In the genomic region with DNA sequence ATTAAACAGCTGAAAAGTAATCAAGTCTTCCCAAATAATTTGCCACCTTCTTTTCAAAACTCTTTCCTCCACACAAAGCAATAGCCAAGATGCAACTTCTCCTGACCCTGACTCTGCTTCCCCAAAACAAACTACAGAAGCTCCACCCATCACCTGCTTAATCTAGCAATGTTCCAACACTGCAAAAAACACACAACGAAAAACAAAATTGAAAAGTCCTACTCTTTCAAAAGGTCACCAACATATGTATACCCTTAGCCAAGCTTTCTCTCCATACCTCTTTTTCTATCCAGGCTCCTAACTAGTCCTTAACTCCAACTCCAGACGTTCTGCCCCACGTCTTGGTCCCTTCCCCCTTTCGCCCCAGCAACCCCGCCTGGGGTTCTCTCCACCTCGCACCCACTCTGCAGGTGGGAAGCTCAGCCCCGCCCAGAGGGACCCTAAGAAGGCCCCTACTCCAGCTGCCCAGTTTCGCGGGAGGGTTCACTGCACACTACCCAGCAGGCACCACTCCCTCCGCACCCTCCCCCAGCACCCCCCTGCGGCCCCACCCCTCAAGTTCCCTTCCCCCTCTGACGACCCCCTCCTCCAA, we compare ENCODE assay signal across 8 cellular contexts. TPM values are rescaled to one million over a fixed set of nuclear protein-coding genes. Genes with fewer than 3 reads are reported as not detected.
DNase-seq lines count a peak whose midpoint lies in the region; ATAC-seq and TF ChIP-seq lines count a peak whose summit lies in the region.

No MANE protein-coding gene starts in this region.

- H3K4me3 Mint-ChIP-seq in activated CD4-positive, alpha-beta T cell treated with anti-CD3 and anti-CD28 coated beads for 36 hours = peak overlapping the region; percentile 94
- peak overlapping the region; percentile 87 for H3K4me3 Mint-ChIP-seq in natural killer cell

- H3K27me3 ChIP-seq in ACC112 (ENCODE audit: insufficient read depth, low read length) (peaks cover 6% of the 10 kb centered on the region), HL-60 (ENCODE audit: insufficient read depth, poor library complexity, severe bottlenecking) (no peaks in the 10 kb centered on the region), upper lobe of right lung (no peaks in the 10 kb centered on the region)

- no peaks in the 10 kb centered on the region for H3K27me3 Mint-ChIP-seq in activated CD4-positive, alpha-beta T cell treated with anti-CD3 and anti-CD28 coated beads for 36 hours
- H3K27me3 Mint-ChIP-seq in natural killer cell (ENCODE audit: low read depth in 2 of 2) = peaks cover 6 to 11% of the 10 kb centered on the region in 2 donors

- H2AFZ ChIP-seq in ACC112 (ENCODE audit: low read length, unreplicated experiment) = no peak overlapping the region

- peaks cover 56% of the 10 kb centered on the region for H3K4me1 Mint-ChIP-seq in activated CD4-positive, alpha-beta T cell treated with anti-CD3 and anti-CD28 coated beads for 36 hours
- H3K4me1 Mint-ChIP-seq in natural killer cell = peaks cover 62 to 64% of the 10 kb centered on the region in 2 donors

- peak overlapping the region; percentile 86 for H3K27ac Mint-ChIP-seq in activated CD4-positive, alpha-beta T cell treated with anti-CD3 and anti-CD28 coated beads for 36 hours
- H3K27ac Mint-ChIP-seq in natural killer cell = peak overlapping the region; percentile 95 to 100

- POLR2A ChIA-PET in activated CD4-positive, alpha-beta T cell treated with anti-CD3 and anti-CD28 coated beads for 36 hours (lab: Charles Lee) = interaction anchor here (0.6 to 0.8 kb wide), 2 partner anchors 8 to 79 kb away, joined by 3 read pairs; no protein-coding TSS in a partner anchor

- CTCF ChIA-PET in activated CD4-positive, alpha-beta T cell treated with anti-CD3 and anti-CD28 coated beads for 36 hours (lab: Charles Lee) = interaction anchor here (0.7 to 1.8 kb wide), 5 partner anchors 27 to 291 kb away, joined by 3 to 6 read pairs (median 3); a partner anchor contains a TSS

- TF ChIP-seq CTCF in HL-60 (IDR thresholded peaks at IDR 0.05; ENCODE audit: insufficient read depth, low read length) (no peak), natural killer cell (IDR thresholded peaks at IDR 0.05) (no peak), upper lobe of right lung (IDR thresholded peaks at IDR 0.05) (no peak)

- peak overlapping the region; percentile 99 for H3K4me3 ChIP-seq in ACC112 (ENCODE audit: low read depth, low read length)
- H3K4me3 ChIP-seq in HL-60 (replicated peaks; ENCODE audit: insufficient read depth, low read length) = peak overlapping the region; percentile 93
- peak overlapping the region; percentile 98 for H3K4me3 ChIP-seq in upper lobe of right lung

- H3K4me1 ChIP-seq in ACC112 (ENCODE audit: control insufficient read depth, insufficient read depth, low read length, unreplicated experiment) = peaks cover 30% of the 10 kb centered on the region
- peaks cover 22% of the 10 kb centered on the region for H3K4me1 ChIP-seq in upper lobe of right lung

- peak overlapping the region; percentile 74; the same call in 1 of the 2 replicates for H3K27ac ChIP-seq in ACC112 (ENCODE audit: low read depth, low read length)
- H3K27ac ChIP-seq in HL-60 (replicated peaks) = peak overlapping the region; percentile 99
- H3K27ac ChIP-seq in epithelial cell of prostate = peak overlapping the region; percentile 79
- peak overlapping the region; percentile 88 for H3K27ac ChIP-seq in upper lobe of right lung

- ATAC-seq in GM19023 (IDR thresholded peaks at IDR 0.05; ENCODE audit: unreplicated experiment) = peak; percentile 10
- ATAC-seq in activated CD4-positive, alpha-beta T cell treated with anti-CD3 and anti-CD28 coated beads for 36 hours = peak; percentile 23
- ATAC-seq in natural killer cell = no peak
- peak; percentile 27 for ATAC-seq in upper lobe of right lung
- no peak for ATAC-seq in HG03469 (IDR thresholded peaks at IDR 0.05; ENCODE audit: unreplicated experiment)

- peaks cover 57% of the 10 kb centered on the region for H3K79me2 ChIP-seq in ACC112 (ENCODE audit: control insufficient read depth, insufficient read depth, low read length, unreplicated experiment)

- peaks cover 8% of the 10 kb centered on the region for H3K9me3 Mint-ChIP-seq in activated CD4-positive, alpha-beta T cell treated with anti-CD3 and anti-CD28 coated beads for 36 hours (ENCODE audit: low read depth)
- peaks cover 0 to 2% of the 10 kb centered on the region in 2 donors for H3K9me3 Mint-ChIP-seq in natural killer cell

- H3K36me3 ChIP-seq in ACC112 (ENCODE audit: insufficient read depth, low read length) (peaks cover 12% of the 10 kb centered on the region), upper lobe of right lung (no peaks in the 10 kb centered on the region)

- no peaks in the 10 kb centered on the region for H3K9me3 ChIP-seq in upper lobe of right lung

- peak in 1 of 2 experiments; percentile 43 for DNase-seq in HL-60 (ENCODE audit: low read depth in 1 of 2, low spot score in 1 of 2)
- peak; percentile 57 for DNase-seq in activated CD4-positive, alpha-beta T cell treated with anti-CD3 and anti-CD28 coated beads for 36 hours
- DNase-seq in epithelial cell of prostate (ENCODE audit: low read depth, low spot score) = no peak
- peak; percentile 19 for DNase-seq in natural killer cell
- peak; percentile 71 for DNase-seq in upper lobe of right lung

- H3K36me3 Mint-ChIP-seq in activated CD4-positive, alpha-beta T cell treated with anti-CD3 and anti-CD28 coated beads for 36 hours (ENCODE audit: low read depth) = peaks cover 45% of the 10 kb centered on the region
- H3K36me3 Mint-ChIP-seq in natural killer cell = no peaks in the 10 kb centered on the region

- intact Hi-C loops in activated CD4-positive, alpha-beta T cell treated with anti-CD3 and anti-CD28 coated beads for 36 hours (cut with DNase I, micrococcal nuclease) = loop anchor here (1.0 to 5.0 kb wide), 11 partner anchors 81 to 684 kb away; a partner anchor contains a TSS
- intact Hi-C loops in natural killer cell (cut with micrococcal nuclease) (loop anchor here (5.0 kb wide), 1 partner anchor 191 kb away; no protein-coding TSS in a partner anchor), upper lobe of right lung (cut with DNase I) (no loop called here)

RNA-seq across cellular contexts. Expression of a gene that starts 0.7 kb away (rescaled TPM):
- total RNA-seq in activated CD4-positive, alpha-beta T cell treated with anti-CD3 and anti-CD28 coated beads for 36 hours = 100 to 1,000 TPM; 179 to 254 TPM
- total RNA-seq in natural killer cell (10 to 100 TPM; 88.8 to 92.6 (median 88.9) TPM), upper lobe of right lung (84.8 TPM)

Comparison
In these comparisons a context has a peak if more than half of its experiments do, and no peak if none do; other contexts are left out.
1. ATAC-seq: peak in GM19023 (single experiment), activated CD4-positive, alpha-beta T cell treated with anti-CD3 and anti-CD28 coated beads for 36 hours (single experiment) and upper lobe of right lung (single experiment); none in natural killer cell (0 of 3) and HG03469 (single experiment).
2. Peak in every context shown above with its lines, with median percentiles within 50 percentile points of each other: H3K27ac ChIP-seq and H3K4me3 ChIP-seq.